Comparison of ENCODE assay signal across 19 cellular contexts in genomic region chr5:130400091-130400490, GRCh38.
DNase-seq lines count a peak whose midpoint lies in the region; ATAC-seq, FAIRE-seq and TF ChIP-seq lines count a peak whose summit lies in the region.
"Had no signal": no experiment of that assay in that cellular context is flagged by ENCODE, and none has a peak within 500 bp of the region (broad histone marks: within the 10 kb centered on the region; RNA-seq: fewer than 3 reads in every experiment).

No MANE protein-coding gene starts in this region.

- H3K79me2 ChIP-seq in HepG2 (ENCODE audit: insufficient read depth, low read length) (no peaks in the 10 kb centered on the region), hepatocyte (no peaks in the 10 kb centered on the region)

- POLR2A ChIA-PET in HepG2 (lab: Yijun Ruan, JAX): no interaction called here

- intact Hi-C loops in HepG2 (cut with micrococcal nuclease; ENCODE audit: unreplicated experiment) (no loop called here), right lobe of liver (cut with DNase I) (no loop called here)

- H3K9me2 ChIP-seq in hepatocyte (replicated peaks; ENCODE audit: insufficient read depth): no peaks in the 10 kb centered on the region

- CTCF ChIA-PET in HepG2 (lab: Yijun Ruan, JAX; ENCODE audit: low intra/inter-chr PET ratio, low total read pairs): no interaction called here

- peaks cover 47% of the 10 kb centered on the region for H3K9me3 ChIP-seq in HepG2 (ENCODE audit: low read length)
- H3K9me3 ChIP-seq in right lobe of liver: no peaks in the 10 kb centered on the region
- H3K9me3 ChIP-seq in hepatocyte (ENCODE audit: low read depth): no peaks in the 10 kb centered on the region
- H3K9me3 ChIP-seq: heart left ventricle, thoracic aorta had no signal

- BruUV-seq in HepG2 (replicated peaks; lab: Mats Ljungman, UMichigan): no TSS peak

- H4K20me1 ChIP-seq in HepG2 (ENCODE audit: insufficient read depth, low read length): no peaks in the 10 kb centered on the region
- no peaks in the 10 kb centered on the region for H4K20me1 ChIP-seq in hepatocyte (ENCODE audit: insufficient read depth, poor library complexity, severe bottlenecking)

- TF ChIP-seq RAD21 in HepG2 (CRISPR knock-in tag; IDR thresholded peaks at IDR 0.05): no peak

- FAIRE-seq in HepG2 (lab: Jason Lieb, UNC) (no peak), urothelium cell line (lab: Jason Lieb, UNC) (no peak)
- FAIRE-seq: D721Med had no signal

- H3K4me1 ChIP-seq in HepG2 (ENCODE audit: insufficient read depth, low read length) (no peaks in the 10 kb centered on the region), right lobe of liver (no peaks in the 10 kb centered on the region), hepatocyte (ENCODE audit: insufficient read depth) (no peaks in the 10 kb centered on the region)
- H3K4me1 ChIP-seq: heart left ventricle had no signal

- H3K36me3 ChIP-seq in HepG2 (replicated peaks in 1 of 2; ENCODE audit: control insufficient read depth in 1 of 2, insufficient read depth in 2 of 2, low read length in 2 of 2) (no peaks in the 10 kb centered on the region), right lobe of liver (no peaks in the 10 kb centered on the region), hepatocyte (replicated peaks; ENCODE audit: insufficient read depth, low read depth) (no peaks in the 10 kb centered on the region)
- H3K36me3 ChIP-seq: heart left ventricle, neural progenitor cell, thoracic aorta had no signal

- no peak overlapping the region for H3K27ac ChIP-seq in HepG2 (ENCODE audit: extremely low read length, insufficient read depth, low read length)
- H3K27ac ChIP-seq in right lobe of liver: no peak overlapping the region
- peak overlapping the region; percentile 13 for H3K27ac ChIP-seq in hepatocyte
- H3K27ac ChIP-seq: heart left ventricle, neural progenitor cell, thoracic aorta had no signal

- H3K27me3 ChIP-seq in HepG2 (ENCODE audit: control insufficient read depth in 1 of 2, insufficient read depth in 2 of 2, low read length in 2 of 2) (no peaks in the 10 kb centered on the region), right lobe of liver (no peaks in the 10 kb centered on the region), hepatocyte (no peaks in the 10 kb centered on the region)
- H3K27me3 ChIP-seq: heart left ventricle, neural progenitor cell had no signal

- H3K4me3 ChIP-seq in HepG2 (replicated peaks in 1 of 3; ENCODE audit: insufficient read depth in 1 of 3, low read depth in 2 of 3, low read length in 3 of 3) (no peak overlapping the region), right lobe of liver (no peak overlapping the region), astrocyte of the spinal cord (ENCODE audit: low read depth, low read length) (no peak overlapping the region), hepatocyte (no peak overlapping the region)
- H3K4me3 ChIP-seq: heart left ventricle, neural progenitor cell, thoracic aorta had no signal

- TF ChIP-seq POLR2A in HepG2 (IDR thresholded peaks at IDR 0.05; ENCODE audit: insufficient read depth in 1 of 2, low read depth in 2 of 2, low read length in 2 of 2) (no peak), right lobe of liver (IDR thresholded peaks at IDR 0.05) (no peak)

- no peak overlapping the region for H3K9ac ChIP-seq in HepG2 (ENCODE audit: insufficient read depth, low read depth, low read length)
- H3K9ac ChIP-seq: neural progenitor cell had no signal

- H2AFZ ChIP-seq in HepG2 (ENCODE audit: low read length) (no peak overlapping the region), hepatocyte (no peak overlapping the region)
- H2AFZ ChIP-seq: neural progenitor cell had no signal

- TF ChIP-seq CTCF in HepG2 (CRISPR knock-in tag; IDR thresholded peaks at IDR 0.05) (no peak), right lobe of liver (IDR thresholded peaks at IDR 0.05) (no peak), astrocyte of the spinal cord (IDR thresholded peaks at IDR 0.05; ENCODE audit: low read depth, low read length) (no peak), hepatocyte (IDR thresholded peaks at IDR 0.05; ENCODE audit: poor library complexity) (no peak)

- H3K4me2 ChIP-seq in HepG2 (ENCODE audit: low read depth, low read length) (no peak overlapping the region), hepatocyte (no peak overlapping the region)
- H3K4me2 ChIP-seq: neural progenitor cell had no signal

- DNase-seq in HepG2 (ENCODE audit: low spot score): peak; percentile 7
- DNase-seq in right lobe of liver: no peak
- DNase-seq in astrocyte of the spinal cord (ENCODE audit: low read depth, low spot score): peak; percentile 68
- DNase-seq in hepatocyte (ENCODE audit: low spot score): peak; percentile 6
- peak; percentile 14 for DNase-seq in urothelium cell line (ENCODE audit: low spot score)
- DNase-seq in stimulated activated CD4-positive, alpha-beta T cell treated with anti-CD3 and anti-CD28 coated beads, Interleukin-15, amount 100 ng/mL, for 24 hours: no peak
- DNase-seq in stimulated activated naive CD8-positive, alpha-beta T cell treated with anti-CD3 and anti-CD28 coated beads, Interleukin-15, Interleukin-2, amounts not matched to agents 100 U/mL and 50 U/mL, for 24 hours: no peak
- DNase-seq: activated CD4-positive, alpha-beta T cell treated with anti-CD3 and anti-CD28 coated beads for 48 hours; activated T-cell treated with anti-CD3 and anti-CD28 coated beads, Interleukin-2, amount 50 U/mL, for 4 hours; heart left ventricle; left ventricle myocardium superior; NCI-H1417 treated with DMSO at 0.1 percent for 48 hours; NCI-H526 treated with DMSO at 0.1 percent for 48 hours; RPMI8226; T-helper 2 cell had no signal

- TF ChIP-seq EP300 in HepG2 (IDR thresholded peaks at IDR 0.05; ENCODE audit: low read depth in 2 of 2, low read length in 2 of 2) (no peak), HepG2 (CRISPR knock-in tag; IDR thresholded peaks at IDR 0.05; ENCODE audit: borderline replicate concordance) (no peak)

- in situ Hi-C loops in HepG2 (cut with HindIII; ENCODE audit: extremely low pct_ligation_motif_present, low pct_unique_long_range_greater_than_20kb): no loop called here
- in situ Hi-C loops in astrocyte of the spinal cord (cut with HindIII; ENCODE audit: low sequenced_read_pairs): no loop called here

- peak; percentile 46; the same call in 1 of the 3 replicates for ATAC-seq in HepG2
- no peak for ATAC-seq in right lobe of liver
- no peak for ATAC-seq in HG03565 (IDR thresholded peaks at IDR 0.05; ENCODE audit: unreplicated experiment)
- ATAC-seq in stimulated activated naive CD8-positive, alpha-beta T cell treated with anti-CD3 and anti-CD28 coated beads, Interleukin-15, Interleukin-2, amounts not matched to agents 100 U/mL and 50 U/mL, for 24 hours: no peak
- ATAC-seq: activated T-cell treated with anti-CD3 and anti-CD28 coated beads, Interleukin-2, amount 50 U/mL, for 4 hours; heart left ventricle; left ventricle myocardium superior had no signal

TF ChIP-seq in HepG2, 621 proteins besides CTCF, POLR2A, EP300 and RAD21 (continues in another document):
- TF ChIP-seq SMYD3 (CRISPR knock-in tag; IDR thresholded peaks at IDR 0.05): no peak
- no peak for TF ChIP-seq ZNF589 (CRISPR knock-in tag; conservative IDR thresholded peaks at IDR 0.05)
- TF ChIP-seq KMT2A (CRISPR knock-in tag; IDR thresholded peaks at IDR 0.05): no peak
- TF ChIP-seq FOSL1 (CRISPR knock-in tag; IDR thresholded peaks at IDR 0.05; ENCODE audit: borderline replicate concordance): peak; percentile 56; the same call in 1 of the 2 replicates
- TF ChIP-seq HOMEZ (CRISPR knock-in tag; IDR thresholded peaks at IDR 0.05; ENCODE audit: low read depth): 0 out of 2 replicates have a peak, but pooled peaks have one; percentile 32
- TF ChIP-seq ZNF230 (CRISPR knock-in tag; IDR thresholded peaks at IDR 0.05): no peak
- TF ChIP-seq JARID2 (CRISPR knock-in tag; IDR thresholded peaks at IDR 0.05; ENCODE audit: insufficient replicate concordance): no peak

Comparison
In these comparisons a context has a peak if more than half of its experiments do, and no peak if none do; other contexts are left out.
1. DNase-seq: peak in HepG2 (single experiment), astrocyte of the spinal cord (single experiment), hepatocyte (single experiment) and urothelium cell line (single experiment); none in right lobe of liver (0 of 3), stimulated activated CD4-positive, alpha-beta T cell treated with anti-CD3 and anti-CD28 coated beads, Interleukin-15, amount 100 ng/mL, for 24 hours (single experiment) and stimulated activated naive CD8-positive, alpha-beta T cell treated with anti-CD3 and anti-CD28 coated beads, Interleukin-15, Interleukin-2, amounts not matched to agents 100 U/mL and 50 U/mL, for 24 hours (single experiment).